11 cellular contexts compared by ENCODE assay signal in genomic region chr1:116711061-116711582, GRCh38. TPM values are rescaled to one million over a fixed set of nuclear protein-coding genes. Genes with fewer than 3 reads are reported as not detected.
A peak's percentile ranks its signal among the peaks of the same experiment; 100 is the strongest.
DNase-seq lines count a peak whose midpoint lies in the region; ATAC-seq and FAIRE-seq lines count a peak whose summit lies in the region.
"Had no signal": no experiment of that assay in that cellular context is flagged by ENCODE, and none has a peak within 500 bp of the region (broad histone marks: within the 10 kb centered on the region; RNA-seq: fewer than 3 reads in every experiment).

No MANE protein-coding gene starts in this region.

- no peak for FAIRE-seq in HTR-8/SVneo (lab: Jason Lieb, UNC)

- no peak for ATAC-seq in naive thymus-derived CD4-positive, alpha-beta T cell

- peaks cover 8 to 21% (median 12%) of the 10 kb centered on the region in 5 donors for H3K27me3 Mint-ChIP-seq in naive thymus-derived CD4-positive, alpha-beta T cell
- peaks cover 0 to 15% (median 6%) of the 10 kb centered on the region in 3 donors for H3K27me3 Mint-ChIP-seq in immature natural killer cell (ENCODE audit: low read depth in 3 of 3)

- peaks cover 0 to 5% (median 0%) of the 10 kb centered on the region in 5 donors for H3K36me3 Mint-ChIP-seq in naive thymus-derived CD4-positive, alpha-beta T cell
- H3K36me3 Mint-ChIP-seq in immature natural killer cell: no peaks in the 10 kb centered on the region

- CTCF ChIA-PET in naive thymus-derived CD4-positive, alpha-beta T cell (lab: Charles Lee): interaction anchor here (1.1 kb wide), 1 partner anchor 12 kb away, joined by 4 read pairs; no protein-coding TSS in a partner anchor

- DNase-seq in COLO668 (lab: John Stamatoyannopoulos, UW; ENCODE audit: unreplicated experiment): peak; percentile 52
- peak; percentile 32 for DNase-seq in KBM-7
- DNase-seq in SW480 (ENCODE audit: low spot score): peak; percentile 42
- peak; percentile 46 for DNase-seq in left kidney (ENCODE audit: low read depth, low spot score)
- DNase-seq in NCI-H1048 (lab: John Stamatoyannopoulos, UW): no peak
- DNase-seq in naive thymus-derived CD4-positive, alpha-beta T cell: no peak
- no peak for DNase-seq in HTR-8/SVneo (ENCODE audit: insufficient read length, low spot score)
- DNase-seq in immature natural killer cell: no peak
- DNase-seq: GM23248 had no signal

- POLR2A ChIA-PET in naive thymus-derived CD4-positive, alpha-beta T cell (lab: Charles Lee): no interaction called here

- intact Hi-C loops in naive thymus-derived CD4-positive, alpha-beta T cell (cut with micrococcal nuclease): no loop called here

- peaks cover 0 to 8% (median 0%) of the 10 kb centered on the region in 7 donors for H3K4me1 Mint-ChIP-seq in naive thymus-derived CD4-positive, alpha-beta T cell
- H3K4me1 Mint-ChIP-seq in immature natural killer cell: no peaks in the 10 kb centered on the region

- no peak overlapping the region for H3K4me3 ChIP-seq in naive thymus-derived CD4-positive, alpha-beta T cell (ENCODE audit: low read length)
- H3K4me3 ChIP-seq: coronary artery, GM23248 had no signal

- H3K27ac Mint-ChIP-seq in naive thymus-derived CD4-positive, alpha-beta T cell: no peak overlapping the region
- no peak overlapping the region for H3K27ac Mint-ChIP-seq in immature natural killer cell

- H3K4me1 ChIP-seq in naive thymus-derived CD4-positive, alpha-beta T cell (ENCODE audit: control insufficient read depth in 2 of 2, insufficient read depth in 2 of 2, low read length in 2 of 2): no peaks in the 10 kb centered on the region

- no peak overlapping the region for H3K27ac ChIP-seq in naive thymus-derived CD4-positive, alpha-beta T cell (ENCODE audit: low read depth, low read length)
- H3K27ac ChIP-seq: coronary artery, GM23248 had no signal

- H3K9me3 ChIP-seq in naive thymus-derived CD4-positive, alpha-beta T cell (ENCODE audit: control insufficient read depth in 2 of 3, low read length in 3 of 3): no peaks in the 10 kb centered on the region

- H3K4me3 Mint-ChIP-seq in naive thymus-derived CD4-positive, alpha-beta T cell: no peak overlapping the region
- no peak overlapping the region for H3K4me3 Mint-ChIP-seq in immature natural killer cell

- no peaks in the 10 kb centered on the region for H3K36me3 ChIP-seq in naive thymus-derived CD4-positive, alpha-beta T cell (ENCODE audit: control insufficient read depth in 2 of 3, insufficient read depth in 3 of 3, low read length in 3 of 3)

- in situ Hi-C loops in KBM-7 (cut with MboI; ENCODE audit: low pct_unique_long_range_greater_than_20kb, low sequenced_read_pairs): no loop called here

- H3K9me3 Mint-ChIP-seq in naive thymus-derived CD4-positive, alpha-beta T cell: peaks cover 0 to 7% (median 0%) of the 10 kb centered on the region in 11 donors
- H3K9me3 Mint-ChIP-seq in immature natural killer cell: peaks cover 0 to 1% (median 0%) of the 10 kb centered on the region in 6 donors

- H3K27me3 ChIP-seq in naive thymus-derived CD4-positive, alpha-beta T cell (ENCODE audit: control insufficient read depth in 2 of 2, insufficient read depth in 2 of 2, low read length in 2 of 2): no peaks in the 10 kb centered on the region

RNA-seq across cellular contexts. Expression of gene CD2, which starts 43.1 kb away (rescaled TPM):
- total RNA-seq in naive thymus-derived CD4-positive, alpha-beta T cell: 100 to 1,000 TPM; 105 to 307 (median 174) TPM
- polyA plus RNA-seq in naive thymus-derived CD4-positive, alpha-beta T cell: 100 to 1,000 TPM; 195 to 217 TPM
- polyA plus RNA-seq in immature natural killer cell: 100 to 1,000 TPM; 246 to 341 (median 325) TPM
- total RNA-seq: GM23248, kidney epithelial cell had no signal
- polyA plus RNA-seq: GM23248 had no signal

RNA-seq across cellular contexts. Expression of gene IGSF3, which starts 43.6 kb away (rescaled TPM):
- under 1 TPM in 3 of 5 experiments, not detected in 2; 0.08 to 0.63 (median 0.24) TPM for total RNA-seq in naive thymus-derived CD4-positive, alpha-beta T cell
- under 1 TPM in 1 of 2 donors, not detected in 1; 0.04 TPM for polyA plus RNA-seq in naive thymus-derived CD4-positive, alpha-beta T cell
- not detected for polyA plus RNA-seq in immature natural killer cell

Comparison
In these comparisons a context has a peak if more than half of its experiments do, and no peak if none do; other contexts are left out.
1. DNase-seq: peak in COLO668 (single experiment), KBM-7 (single experiment), SW480 (single experiment) and left kidney (single experiment); none in NCI-H1048 (single experiment), naive thymus-derived CD4-positive, alpha-beta T cell (0 of 9), HTR-8/SVneo (single experiment) and immature natural killer cell (0 of 3).